3 cellular contexts compared by ENCODE assay signal in the genomic region with DNA sequence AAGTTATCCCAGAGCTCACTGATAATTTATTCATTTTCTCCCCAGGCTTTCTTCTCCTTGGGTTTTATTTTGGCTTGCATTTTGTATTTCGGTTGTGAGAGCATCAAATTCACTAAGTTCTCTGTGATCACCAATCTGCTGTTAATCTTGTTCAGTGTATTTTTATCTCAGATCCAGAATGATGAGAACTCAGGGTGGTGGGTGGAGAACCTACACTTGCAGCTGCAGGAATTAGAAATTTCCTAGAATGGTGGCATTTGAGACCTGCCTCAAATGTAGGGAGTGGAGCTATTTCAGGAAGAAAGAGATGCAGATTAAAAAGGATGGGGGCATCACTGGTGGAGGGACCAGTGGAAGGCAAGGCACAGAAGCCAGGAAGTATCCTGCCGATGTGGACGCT.
"Had no signal": no experiment of that assay in that cellular context is flagged by ENCODE, and none has a peak within 500 bp of the region (broad histone marks: within the 10 kb centered on the region; RNA-seq: fewer than 3 reads in every experiment).

No MANE protein-coding gene starts in this region.

- DNase-seq: GDM1, GF-D8 had no signal

- H3K4me3 ChIP-seq: GM12878 had no signal
